ENCODE assay signal across 1 cellular context in the genomic region with DNA sequence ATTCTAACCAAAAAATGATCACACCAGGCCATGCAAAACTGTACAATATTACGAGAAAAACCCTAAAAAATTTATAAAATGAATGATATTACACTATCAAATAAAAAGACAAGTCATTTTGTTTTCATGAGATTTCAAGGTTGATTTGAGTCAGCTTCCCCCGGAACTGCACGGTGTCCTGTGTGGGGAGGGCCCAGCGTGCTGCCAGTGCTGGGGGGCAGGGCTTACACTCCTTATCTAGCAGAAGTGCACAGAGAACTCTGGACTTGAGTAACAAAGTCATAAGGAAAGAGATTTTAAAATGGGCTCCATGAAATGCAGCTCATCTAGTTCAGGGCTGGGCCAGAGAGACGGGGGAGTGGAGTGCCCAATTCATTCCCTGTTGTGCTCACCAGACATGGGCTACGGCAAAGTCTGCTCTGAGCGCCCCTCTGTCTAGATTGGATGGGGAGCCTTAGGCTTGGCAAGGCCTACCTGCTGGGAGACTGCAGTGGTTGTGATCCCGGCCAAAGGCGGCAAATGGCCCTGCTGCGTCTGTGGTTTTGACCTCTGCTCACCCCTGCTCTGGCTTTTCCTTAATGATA.
TF ChIP-seq lines count a peak whose summit lies in the region.

No MANE protein-coding gene starts in this region.

TF ChIP-seq in K562, 482 proteins besides CTCF, POLR2A, EP300 and RAD21 (continued from another document and continues in another):
- no peak for TF ChIP-seq GTF3C2 (IDR thresholded peaks at IDR 0.05; ENCODE audit: borderline replicate concordance, extremely low read depth, insufficient read length)
- no peak for TF ChIP-seq CEBPG (CRISPR knock-in tag; IDR thresholded peaks at IDR 0.05)
- no peak for TF ChIP-seq CEBPG (tag; conservative IDR thresholded peaks at IDR 0.05 in 1 of 2, IDR thresholded peaks at IDR 0.05 in 1 of 2)
- TF ChIP-seq ARNT (IDR thresholded peaks at IDR 0.05) = no peak
- no peak for TF ChIP-seq IRF9 (tag; IDR thresholded peaks at IDR 0.05)
- no peak for TF ChIP-seq RBM17 (IDR thresholded peaks at IDR 0.05; ENCODE audit: borderline replicate concordance, low read depth, low read length)
- TF ChIP-seq THRA (IDR thresholded peaks at IDR 0.05) = no peak
- 0 out of 4 replicates have a peak, but pooled peaks of 1 of the 2 experiments have one; percentile 18 for TF ChIP-seq ZNF639 (CRISPR knock-in tag; conservative IDR thresholded peaks at IDR 0.05 in 1 of 2, IDR thresholded peaks at IDR 0.05 in 1 of 2)
- TF ChIP-seq, protein P1, sequence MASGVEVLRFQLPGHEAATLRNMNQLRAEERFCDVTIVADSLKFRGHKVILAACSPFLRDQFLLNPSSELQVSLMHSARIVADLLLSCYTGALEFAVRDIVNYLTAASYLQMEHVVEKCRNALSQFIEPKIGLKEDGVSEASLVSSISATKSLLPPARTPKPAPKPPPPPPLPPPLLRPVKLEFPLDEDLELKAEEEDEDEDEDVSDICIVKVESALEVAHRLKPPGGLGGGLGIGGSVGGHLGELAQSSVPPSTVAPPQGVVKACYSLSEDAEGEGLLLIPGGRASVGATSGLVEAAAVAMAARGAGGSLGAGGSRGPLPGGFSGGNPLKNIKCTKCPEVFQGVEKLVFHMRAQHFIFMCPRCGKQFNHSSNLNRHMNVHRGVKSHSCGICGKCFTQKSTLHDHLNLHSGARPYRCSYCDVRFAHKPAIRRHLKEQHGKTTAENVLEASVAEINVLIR (CRISPR knock-in tag; IDR thresholded peaks at IDR 0.05) = no peak
- TF ChIP-seq, protein P2, sequence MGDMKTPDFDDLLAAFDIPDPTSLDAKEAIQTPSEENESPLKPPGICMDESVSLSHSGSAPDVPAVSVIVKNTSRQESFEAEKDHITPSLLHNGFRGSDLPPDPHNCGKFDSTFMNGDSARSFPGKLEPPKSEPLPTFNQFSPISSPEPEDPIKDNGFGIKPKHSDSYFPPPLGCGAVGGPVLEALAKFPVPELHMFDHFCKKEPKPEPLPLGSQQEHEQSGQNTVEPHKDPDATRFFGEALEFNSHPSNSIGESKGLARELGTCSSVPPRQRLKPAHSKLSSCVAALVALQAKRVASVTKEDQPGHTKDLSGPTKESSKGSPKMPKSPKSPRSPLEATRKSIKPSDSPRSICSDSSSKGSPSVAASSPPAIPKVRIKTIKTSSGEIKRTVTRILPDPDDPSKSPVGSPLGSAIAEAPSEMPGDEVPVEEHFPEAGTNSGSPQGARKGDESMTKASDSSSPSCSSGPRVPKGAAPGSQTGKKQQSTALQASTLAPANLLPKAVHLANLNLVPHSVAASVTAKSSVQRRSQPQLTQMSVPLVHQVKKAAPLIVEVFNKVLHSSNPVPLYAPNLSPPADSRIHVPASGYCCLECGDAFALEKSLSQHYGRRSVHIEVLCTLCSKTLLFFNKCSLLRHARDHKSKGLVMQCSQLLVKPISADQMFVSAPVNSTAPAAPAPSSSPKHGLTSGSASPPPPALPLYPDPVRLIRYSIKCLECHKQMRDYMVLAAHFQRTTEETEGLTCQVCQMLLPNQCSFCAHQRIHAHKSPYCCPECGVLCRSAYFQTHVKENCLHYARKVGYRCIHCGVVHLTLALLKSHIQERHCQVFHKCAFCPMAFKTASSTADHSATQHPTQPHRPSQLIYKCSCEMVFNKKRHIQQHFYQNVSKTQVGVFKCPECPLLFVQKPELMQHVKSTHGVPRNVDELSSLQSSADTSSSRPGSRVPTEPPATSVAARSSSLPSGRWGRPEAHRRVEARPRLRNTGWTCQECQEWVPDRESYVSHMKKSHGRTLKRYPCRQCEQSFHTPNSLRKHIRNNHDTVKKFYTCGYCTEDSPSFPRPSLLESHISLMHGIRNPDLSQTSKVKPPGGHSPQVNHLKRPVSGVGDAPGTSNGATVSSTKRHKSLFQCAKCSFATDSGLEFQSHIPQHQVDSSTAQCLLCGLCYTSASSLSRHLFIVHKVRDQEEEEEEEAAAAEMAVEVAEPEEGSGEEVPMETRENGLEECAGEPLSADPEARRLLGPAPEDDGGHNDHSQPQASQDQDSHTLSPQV (IDR thresholded peaks at IDR 0.05) = peak; percentile 91
- TF ChIP-seq, protein P3, sequence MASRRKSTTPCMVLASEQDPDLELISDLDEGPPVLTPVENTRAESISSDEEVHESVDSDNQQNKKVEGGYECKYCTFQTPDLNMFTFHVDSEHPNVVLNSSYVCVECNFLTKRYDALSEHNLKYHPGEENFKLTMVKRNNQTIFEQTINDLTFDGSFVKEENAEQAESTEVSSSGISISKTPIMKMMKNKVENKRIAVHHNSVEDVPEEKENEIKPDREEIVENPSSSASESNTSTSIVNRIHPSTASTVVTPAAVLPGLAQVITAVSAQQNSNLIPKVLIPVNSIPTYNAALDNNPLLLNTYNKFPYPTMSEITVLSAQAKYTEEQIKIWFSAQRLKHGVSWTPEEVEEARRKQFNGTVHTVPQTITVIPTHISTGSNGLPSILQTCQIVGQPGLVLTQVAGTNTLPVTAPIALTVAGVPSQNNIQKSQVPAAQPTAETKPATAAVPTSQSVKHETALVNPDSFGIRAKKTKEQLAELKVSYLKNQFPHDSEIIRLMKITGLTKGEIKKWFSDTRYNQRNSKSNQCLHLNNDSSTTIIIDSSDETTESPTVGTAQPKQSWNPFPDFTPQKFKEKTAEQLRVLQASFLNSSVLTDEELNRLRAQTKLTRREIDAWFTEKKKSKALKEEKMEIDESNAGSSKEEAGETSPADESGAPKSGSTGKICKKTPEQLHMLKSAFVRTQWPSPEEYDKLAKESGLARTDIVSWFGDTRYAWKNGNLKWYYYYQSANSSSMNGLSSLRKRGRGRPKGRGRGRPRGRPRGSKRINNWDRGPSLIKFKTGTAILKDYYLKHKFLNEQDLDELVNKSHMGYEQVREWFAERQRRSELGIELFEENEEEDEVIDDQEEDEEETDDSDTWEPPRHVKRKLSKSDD (conservative IDR thresholded peaks at IDR 0.05; ENCODE audit: low read length) = no peak
- TF ChIP-seq DIDO1 (tag; IDR thresholded peaks at IDR 0.05; ENCODE audit: low read depth) = no peak
- TF ChIP-seq SMAD2 (IDR thresholded peaks at IDR 0.05; ENCODE audit: low read depth, low read length) = no peak
- TF ChIP-seq THRAP3 (IDR thresholded peaks at IDR 0.05; ENCODE audit: borderline replicate concordance) = no peak
- TF ChIP-seq, protein P4, sequence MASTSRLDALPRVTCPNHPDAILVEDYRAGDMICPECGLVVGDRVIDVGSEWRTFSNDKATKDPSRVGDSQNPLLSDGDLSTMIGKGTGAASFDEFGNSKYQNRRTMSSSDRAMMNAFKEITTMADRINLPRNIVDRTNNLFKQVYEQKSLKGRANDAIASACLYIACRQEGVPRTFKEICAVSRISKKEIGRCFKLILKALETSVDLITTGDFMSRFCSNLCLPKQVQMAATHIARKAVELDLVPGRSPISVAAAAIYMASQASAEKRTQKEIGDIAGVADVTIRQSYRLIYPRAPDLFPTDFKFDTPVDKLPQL (IDR thresholded peaks at IDR 0.05; ENCODE audit: extremely low read depth, insufficient read length) = no peak
- TF ChIP-seq JUND (IDR thresholded peaks at IDR 0.05; ENCODE audit: borderline replicate concordance, low read depth, low read length) = peak; percentile 56
- TF ChIP-seq JUND (tag; IDR thresholded peaks at IDR 0.05; ENCODE audit: borderline replicate concordance, low read depth, low read length) = 0 out of 3 replicates have a peak, but pooled peaks have one; percentile 44
- no peak for TF ChIP-seq TFAM (CRISPR knock-in tag; conservative IDR thresholded peaks at IDR 0.05)
- 0 out of 2 replicates have a peak, but pooled peaks have one; percentile 51 for TF ChIP-seq GATA2 (CRISPR knock-in tag; IDR thresholded peaks at IDR 0.05)
- TF ChIP-seq ZNF311 (CRISPR knock-in tag; IDR thresholded peaks at IDR 0.05) = no peak
- no peak for TF ChIP-seq ILK (tag; IDR thresholded peaks at IDR 0.05; ENCODE audit: borderline replicate concordance, low read depth)
- no peak for TF ChIP-seq ZNF436 (CRISPR knock-in tag; IDR thresholded peaks at IDR 0.05)
- no peak for TF ChIP-seq NFYB (IDR thresholded peaks at IDR 0.05; ENCODE audit: extremely low read depth, insufficient read length)
- no peak for TF ChIP-seq SIRT6 (IDR thresholded peaks at IDR 0.05; ENCODE audit: low read depth, low read length)
- no peak for TF ChIP-seq NELFE (IDR thresholded peaks at IDR 0.05; ENCODE audit: insufficient read depth, insufficient read length)
- TF ChIP-seq NFE2 (IDR thresholded peaks at IDR 0.05; ENCODE audit: low read depth) = no peak
- no peak for TF ChIP-seq REST (CRISPR knock-in tag; IDR thresholded peaks at IDR 0.05; ENCODE audit: low read depth)
- no peak for TF ChIP-seq ZNF644 (tag; IDR thresholded peaks at IDR 0.05; ENCODE audit: low read depth)
- TF ChIP-seq, protein P5, sequence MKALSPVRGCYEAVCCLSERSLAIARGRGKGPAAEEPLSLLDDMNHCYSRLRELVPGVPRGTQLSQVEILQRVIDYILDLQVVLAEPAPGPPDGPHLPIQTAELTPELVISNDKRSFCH (CRISPR knock-in tag; IDR thresholded peaks at IDR 0.05) = no peak
- TF ChIP-seq, protein P5 (tag; IDR thresholded peaks at IDR 0.05) = peak; percentile 56; the same call in 1 of the 2 replicates
- no peak for TF ChIP-seq TAF1 (IDR thresholded peaks at IDR 0.05; ENCODE audit: control insufficient read depth, extremely low read depth, insufficient read depth, low read length, severe bottlenecking)
- TF ChIP-seq POU5F1 (IDR thresholded peaks at IDR 0.05; ENCODE audit: borderline replicate concordance, low read depth, low read length, partially characterized antibody) = no peak
- no peak for TF ChIP-seq XRCC5 (IDR thresholded peaks at IDR 0.05; ENCODE audit: low read depth, low read length)
